Comparison of ENCODE assay signal across 1 cellular context in the genomic region with DNA sequence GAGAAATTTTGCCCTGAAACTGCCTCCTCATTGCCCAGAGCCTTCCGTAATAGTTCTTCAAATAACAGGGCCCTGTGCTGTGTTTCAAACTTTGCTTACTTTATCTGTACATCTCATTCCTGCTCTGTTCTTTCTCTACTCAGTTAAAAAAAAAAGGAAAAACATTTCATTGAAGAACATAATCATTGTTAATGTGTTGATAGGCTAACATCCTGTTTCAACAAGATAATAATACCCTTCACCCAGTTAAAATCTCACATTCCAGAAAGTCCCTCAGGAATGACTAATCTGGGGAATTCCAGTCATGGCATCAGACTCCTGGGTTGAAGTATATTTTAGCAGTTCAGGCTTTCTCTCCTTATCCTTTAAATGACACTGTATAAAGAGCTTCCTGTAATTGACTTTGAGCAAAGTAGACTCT.
TF ChIP-seq lines count a peak whose summit lies in the region.

No MANE protein-coding gene starts in this region.

TF ChIP-seq in A549, 52 proteins besides CTCF, POLR2A, EP300 and RAD21 (continued from another document):
- TF ChIP-seq, protein P1, sequence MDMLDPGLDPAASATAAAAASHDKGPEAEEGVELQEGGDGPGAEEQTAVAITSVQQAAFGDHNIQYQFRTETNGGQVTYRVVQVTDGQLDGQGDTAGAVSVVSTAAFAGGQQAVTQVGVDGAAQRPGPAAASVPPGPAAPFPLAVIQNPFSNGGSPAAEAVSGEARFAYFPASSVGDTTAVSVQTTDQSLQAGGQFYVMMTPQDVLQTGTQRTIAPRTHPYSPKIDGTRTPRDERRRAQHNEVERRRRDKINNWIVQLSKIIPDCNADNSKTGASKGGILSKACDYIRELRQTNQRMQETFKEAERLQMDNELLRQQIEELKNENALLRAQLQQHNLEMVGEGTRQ (IDR thresholded peaks at IDR 0.05), result no peak
- TF ChIP-seq CHD4 (IDR thresholded peaks at IDR 0.05; ENCODE audit: borderline replicate concordance) (no peak), CEBPB (IDR thresholded peaks at IDR 0.05) (peak in 1 of 2 experiments; percentile 61; a peak in 1 of 4 replicates), FOSL2 (IDR thresholded peaks at IDR 0.05) (peak; percentile 66; the same call in 1 of the 2 replicates), FOSL2 (CRISPR knock-in tag; IDR thresholded peaks at IDR 0.05) (peak; percentile 89), EHMT2 (IDR thresholded peaks at IDR 0.05; ENCODE audit: low read depth) (no peak), GATA3 (IDR thresholded peaks at IDR 0.05; ENCODE audit: borderline replicate concordance) (peak; percentile 90), NFE2L2 (conservative IDR thresholded peaks at IDR 0.05; ENCODE audit: low read length) (no peak), NPAS2 (CRISPR knock-in tag; IDR thresholded peaks at IDR 0.05; ENCODE audit: borderline replicate concordance) (no peak)
- TF ChIP-seq, protein P2, sequence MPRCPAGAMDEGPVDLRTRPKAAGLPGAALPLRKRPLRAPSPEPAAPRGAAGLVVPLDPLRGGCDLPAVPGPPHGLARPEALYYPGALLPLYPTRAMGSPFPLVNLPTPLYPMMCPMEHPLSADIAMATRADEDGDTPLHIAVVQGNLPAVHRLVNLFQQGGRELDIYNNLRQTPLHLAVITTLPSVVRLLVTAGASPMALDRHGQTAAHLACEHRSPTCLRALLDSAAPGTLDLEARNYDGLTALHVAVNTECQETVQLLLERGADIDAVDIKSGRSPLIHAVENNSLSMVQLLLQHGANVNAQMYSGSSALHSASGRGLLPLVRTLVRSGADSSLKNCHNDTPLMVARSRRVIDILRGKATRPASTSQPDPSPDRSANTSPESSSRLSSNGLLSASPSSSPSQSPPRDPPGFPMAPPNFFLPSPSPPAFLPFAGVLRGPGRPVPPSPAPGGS (IDR thresholded peaks at IDR 0.05), result no peak
TF ChIP-seq in A549: peak in this region for 8.
